In the genomic region with DNA sequence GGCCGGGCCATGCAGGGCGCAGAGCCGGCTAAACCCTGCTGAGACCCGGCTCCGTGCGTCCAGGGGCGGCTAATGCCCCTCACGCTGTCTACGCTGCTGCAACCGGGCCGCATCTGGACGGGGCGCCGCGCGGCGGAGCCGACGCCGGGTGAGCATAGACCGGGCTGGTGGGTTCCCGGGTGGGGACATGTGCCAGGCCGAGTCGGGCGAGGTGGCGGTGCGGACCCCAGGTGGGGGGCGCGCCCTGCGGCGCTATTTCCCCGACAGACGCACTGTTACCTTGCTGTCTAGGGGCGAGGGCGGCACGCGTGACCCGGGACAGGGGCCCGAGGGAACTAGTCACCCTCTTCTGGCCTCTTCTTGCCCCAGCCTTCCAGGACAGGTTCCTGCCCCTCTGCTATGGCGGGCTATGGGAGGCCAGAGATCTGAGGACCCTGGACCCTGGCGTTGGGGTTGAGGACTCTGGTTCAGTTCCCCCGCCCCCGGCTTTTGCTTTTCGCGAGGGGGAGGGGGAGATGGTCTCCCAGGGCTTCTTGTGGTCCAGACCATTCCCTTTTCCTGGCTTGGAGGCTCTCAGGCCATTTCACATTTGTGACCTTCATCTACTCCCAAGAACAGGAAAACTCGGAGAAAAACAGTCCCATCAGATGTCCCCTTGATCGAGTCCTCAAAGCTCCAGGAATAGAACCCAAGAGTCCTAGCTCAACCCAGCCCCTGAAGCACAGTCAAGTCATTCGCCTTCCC, we compare ENCODE assay signal across 8 cellular contexts. TPM values are rescaled to one million over a fixed set of nuclear protein-coding genes. Genes with fewer than 3 reads are reported as not detected.
DNase-seq lines count a peak whose midpoint lies in the region; ATAC-seq lines count a peak whose summit lies in the region.

No MANE protein-coding gene starts in this region.

- peak overlapping the region; percentile 88 for H3K4me3 ChIP-seq in skeletal muscle cell (ENCODE audit: low read depth, low read length)

- H3K4me3 Mint-ChIP-seq in activated CD4-positive, alpha-beta T cell treated with anti-CD3 and anti-CD28 coated beads for 36 hours: peak overlapping the region; percentile 88

- intact Hi-C loops in activated CD4-positive, alpha-beta T cell treated with anti-CD3 and anti-CD28 coated beads for 36 hours (cut with DNase I, micrococcal nuclease): loop anchor here (1.0 to 5.0 kb wide), 18 partner anchors 18 to 695 kb away; a partner anchor contains a TSS

- CTCF ChIA-PET in activated CD4-positive, alpha-beta T cell treated with anti-CD3 and anti-CD28 coated beads for 36 hours (lab: Charles Lee): interaction anchor here (0.6 to 1.7 kb wide), 27 partner anchors 9 to 292 kb away, joined by 3 to 13 read pairs (median 4); a partner anchor contains a TSS

- POLR2A ChIA-PET in activated CD4-positive, alpha-beta T cell treated with anti-CD3 and anti-CD28 coated beads for 36 hours (lab: Charles Lee): interaction anchor here (0.5 to 1.2 kb wide), 5 partner anchors 18 to 273 kb away, joined by 3 read pairs; no protein-coding TSS in a partner anchor

- peak overlapping the region; percentile 83 for H3K27ac Mint-ChIP-seq in activated CD4-positive, alpha-beta T cell treated with anti-CD3 and anti-CD28 coated beads for 36 hours

- peaks cover 9% of the 10 kb centered on the region for H3K36me3 Mint-ChIP-seq in activated CD4-positive, alpha-beta T cell treated with anti-CD3 and anti-CD28 coated beads for 36 hours (ENCODE audit: low read depth)

- H3K27me3 Mint-ChIP-seq in activated CD4-positive, alpha-beta T cell treated with anti-CD3 and anti-CD28 coated beads for 36 hours: no peaks in the 10 kb centered on the region

- no peaks in the 10 kb centered on the region for H3K9me3 Mint-ChIP-seq in activated CD4-positive, alpha-beta T cell treated with anti-CD3 and anti-CD28 coated beads for 36 hours (ENCODE audit: low read depth)

- peak; percentile 45 for ATAC-seq in activated CD4-positive, alpha-beta T cell treated with anti-CD3 and anti-CD28 coated beads for 36 hours
- ATAC-seq in HG03175 (IDR thresholded peaks at IDR 0.05; ENCODE audit: unreplicated experiment): peak; percentile 43
- no peak for ATAC-seq in GM18909 (IDR thresholded peaks at IDR 0.05; ENCODE audit: poor library complexity, unreplicated experiment)

- peaks cover 6% of the 10 kb centered on the region for H3K4me1 Mint-ChIP-seq in activated CD4-positive, alpha-beta T cell treated with anti-CD3 and anti-CD28 coated beads for 36 hours

- DNase-seq in activated CD4-positive, alpha-beta T cell treated with anti-CD3 and anti-CD28 coated beads for 36 hours: peak; percentile 34
- no peak for DNase-seq in activated CD4-positive, alpha-beta T cell treated with anti-CD3 and anti-CD28 coated beads, Interleukin-2, amount 50 U/mL, for 1 hour
- DNase-seq in activated CD8-positive, alpha-beta memory T cell treated with anti-CD3 and anti-CD28 coated beads, Interleukin-2, amount 50 U/mL, for 48 hours: peak; percentile 67
- DNase-seq in hepatic stellate cell (ENCODE audit: low spot score): peak; percentile 23
- DNase-seq in skeletal muscle cell (ENCODE audit: low read depth): no peak
- DNase-seq in AG20443 (ENCODE audit: low spot score): no peak

RNA-seq across cellular contexts. Expression of a gene that starts 0.5 kb away (rescaled TPM):
- total RNA-seq in activated CD4-positive, alpha-beta T cell treated with anti-CD3 and anti-CD28 coated beads for 36 hours: 10 to 100 TPM in 1 of 2 experiments, 1 to 10 TPM in 1; 8.4 to 10.2 TPM

RNA-seq across cellular contexts. Expression of a gene that starts 18.2 kb away (rescaled TPM):
- total RNA-seq in activated CD4-positive, alpha-beta T cell treated with anti-CD3 and anti-CD28 coated beads for 36 hours: 10 to 100 TPM; 32.1 to 38.8 TPM

RNA-seq across cellular contexts. Expression of a gene that starts 18.6 kb away (rescaled TPM):
- 10 to 100 TPM; 29.5 to 37.5 TPM for total RNA-seq in activated CD4-positive, alpha-beta T cell treated with anti-CD3 and anti-CD28 coated beads for 36 hours

RNA-seq across cellular contexts. Expression of a gene that starts 30.3 kb away (rescaled TPM):
- total RNA-seq in activated CD4-positive, alpha-beta T cell treated with anti-CD3 and anti-CD28 coated beads for 36 hours: 10 to 100 TPM; 39.9 to 56.1 TPM

Comparison
In these comparisons a context has a peak if more than half of its experiments do, and no peak if none do; other contexts are left out.
1. DNase-seq: peak in activated CD4-positive, alpha-beta T cell treated with anti-CD3 and anti-CD28 coated beads for 36 hours (single experiment), activated CD8-positive, alpha-beta memory T cell treated with anti-CD3 and anti-CD28 coated beads, Interleukin-2, amount 50 U/mL, for 48 hours (single experiment) and hepatic stellate cell (single experiment); none in activated CD4-positive, alpha-beta T cell treated with anti-CD3 and anti-CD28 coated beads, Interleukin-2, amount 50 U/mL, for 1 hour (single experiment), skeletal muscle cell (single experiment) and AG20443 (single experiment).